In genomic region chr6:17861361-17861760, GRCh38 we compare ENCODE assay signal across 29 cellular contexts.
"Had no signal": no experiment of that assay in that cellular context is flagged by ENCODE, and none has a peak within 500 bp of the region (broad histone marks: within the 10 kb centered on the region; RNA-seq: fewer than 3 reads in every experiment).

No MANE protein-coding gene starts in this region.

- ATAC-seq: activated CD4-positive, alpha-beta T cell treated with anti-CD3 and anti-CD28 coated beads for 36 hours; activated CD4-positive, CD25-positive, alpha-beta regulatory T cell treated with anti-CD3 and anti-CD28 coated beads, Interleukin-2, amount 50 U/mL, for 24 hours; activated CD8-positive, alpha-beta T cell treated with anti-CD3 and anti-CD28 coated beads, Interleukin-2, amount 10 ng/mL, durations not matched to agents 7 days and 5 days; activated naive CD4-positive, alpha-beta T cell treated with anti-CD3 and anti-CD28 coated beads, Interleukin-2, amount 50 U/mL, for 72 hours; Panc1 had no signal

- H3K4me3 ChIP-seq: adrenal gland, MG63, SJCRH30, SK-N-MC had no signal

- H3K27ac ChIP-seq: adrenal gland, brain microvascular endothelial cell, SJCRH30, SK-N-MC had no signal

- H3K9me3 ChIP-seq: adrenal gland, MG63, SJCRH30 had no signal

- DNase-seq: activated CD4-positive, alpha-beta T cell treated with anti-CD3 and anti-CD28 coated beads for 36 hours; activated CD4-positive, alpha-beta T cell treated with anti-CD3 and anti-CD28 coated beads, Interleukin-2, amount 10 ng/mL, durations not matched to agents 7 days and 5 days; activated CD4-positive, alpha-beta T cell treated with anti-CD3 and anti-CD28 coated beads, Interleukin-2, amount 50 U/mL, for 48 hours; activated CD8-positive, alpha-beta T cell treated with anti-CD3 and anti-CD28 coated beads, Interleukin-2, amount 10 ng/mL, durations not matched to agents 7 days and 5 days; activated gamma-delta T cell treated with Interleukin-2 at 50 U/mL for 16 hours; activated naive CD4-positive, alpha-beta T cell treated with anti-CD3 and anti-CD28 coated beads for 36 hours; activated T-cell treated with anti-CD3 and anti-CD28 coated beads, Interleukin-2, amount 50 U/mL, for 24 hours; adrenal gland; anterior cingulate cortex; brain microvascular endothelial cell; Kasumi-1; KG1; MG63; NCI-H1048; NCI-H1105 treated with DMSO at 0.1 percent for 48 hours; NCI-H1436; NCI-H1694; NCI-H1930; NCI-H2081 treated with DMSO at 0.1 percent for 48 hours; NCI-H226; NCI-H446 treated with DMSO at 0.1 percent for 48 hours; NCI-H524; NCI-H69; SHP77; SJCRH30 had no signal

- H3K36me3 ChIP-seq: adrenal gland, brain microvascular endothelial cell, MG63, SJCRH30 had no signal

- H3K27me3 ChIP-seq: adrenal gland, brain microvascular endothelial cell, MG63, SJCRH30 had no signal
